In genomic region chr2:10431797-10432196, GRCh38 we compare ENCODE assay signal across 13 cellular contexts. TPM values are rescaled to one million over a fixed set of nuclear protein-coding genes. Genes with fewer than 3 reads are reported as not detected.
DNase-seq lines count a peak whose midpoint lies in the region; ATAC-seq, FAIRE-seq and TF ChIP-seq lines count a peak whose summit lies in the region.
"Had no signal": no experiment of that assay in that cellular context is flagged by ENCODE, and none has a peak within 500 bp of the region (broad histone marks: within the 10 kb centered on the region; RNA-seq: fewer than 3 reads in every experiment).

No MANE protein-coding gene starts in this region.

- H3K36me3 ChIP-seq in HCT116 (ENCODE audit: control insufficient read depth in 1 of 2, insufficient read depth in 2 of 2, low read length in 2 of 2) (peaks cover 0 to 3% of the 10 kb centered on the region in 2 experiments; a peak in 1 of 4 replicates), H1 (ENCODE audit: control insufficient read depth in 2 of 4, insufficient read depth in 4 of 4, low read length in 3 of 4) (no peaks in the 10 kb centered on the region)

- no peak overlapping the region for H3K18ac ChIP-seq in H1 (ENCODE audit: extremely low read depth, low read length)

- H2AFZ ChIP-seq in HCT116 (ENCODE audit: low read depth, low read length, poor library complexity, severe bottlenecking): no peak overlapping the region
- no peak overlapping the region for H2AFZ ChIP-seq in H1 (ENCODE audit: low read length)

- H3K79me1 ChIP-seq in H1 (ENCODE audit: low read depth, low read length): no peaks in the 10 kb centered on the region

- H2AK5ac ChIP-seq in H1 (ENCODE audit: low read depth, low read length): no peak overlapping the region

- POLR2A ChIA-PET in CD4-positive, alpha-beta T cell (lab: Charles Lee): interaction anchor here (0.6 to 1.6 kb wide), 3 partner anchors 16 to 161 kb away, joined by 3 to 7 read pairs (median 3); partner anchors contain the start of gene ODC1
- POLR2A ChIA-PET in HCT116 (lab: Charles Lee) (interaction anchor here (1.0 kb wide), 1 partner anchor 23 kb away, joined by 3 read pairs; no protein-coding TSS in a partner anchor), H1 (lab: Charles Lee; ENCODE audit: partially characterized antibody) (no interaction called here)

- no peak overlapping the region for H2BK20ac ChIP-seq in H1 (ENCODE audit: low read length)

- H3K9me3 ChIP-seq in CD4-positive, alpha-beta T cell (ENCODE audit: control insufficient read depth, low read length): no peaks in the 10 kb centered on the region
- H3K9me3 ChIP-seq in HCT116 (ENCODE audit: control insufficient read depth in 1 of 2, insufficient read depth in 1 of 2, low read depth in 1 of 2, low read length in 2 of 2) (no peaks in the 10 kb centered on the region), H1 (ENCODE audit: insufficient read depth in 2 of 2, low read depth in 1 of 2, low read length in 1 of 2) (no peaks in the 10 kb centered on the region)

- WGBS in H1 (ENCODE audit: extremely low coverage in 1 of 2, insufficient coverage in 1 of 2, insufficient read length in 1 of 2, insufficient replicate concordance in 2 of 2, low coverage in 1 of 2, low lambda C conversion rate in 2 of 2, missing lambda C conversion rate in 1 of 2), 2 experiments: 57% methylated on average over 15 of the region's 16 CpGs; no CpG with 5 or more reads in 1 of the 2 experiments

- H3K4ac ChIP-seq in H1 (replicated peaks; ENCODE audit: insufficient read length, low read depth, low read length): no peak overlapping the region

- intact Hi-C loops in CD4-positive, alpha-beta T cell (cut with DNase I, micrococcal nuclease): loop anchor here (2.0 to 10.0 kb wide), 2 partner anchors 23 to 447 kb away; no protein-coding TSS in a partner anchor
- intact Hi-C loops in HCT116 (cut with micrococcal nuclease): loop anchor here (10.0 kb wide), 2 partner anchors 617 to 657 kb away; no protein-coding TSS in a partner anchor

- H3K14ac ChIP-seq in H1 (ENCODE audit: insufficient read length): no peak overlapping the region

- H3K79me2 ChIP-seq in HCT116 (ENCODE audit: insufficient read depth, low read length): no peaks in the 10 kb centered on the region
- no peaks in the 10 kb centered on the region for H3K79me2 ChIP-seq in H1 (ENCODE audit: control insufficient read depth in 1 of 2, insufficient read depth in 2 of 2, low read length in 2 of 2)

- H4K5ac ChIP-seq in H1 (ENCODE audit: insufficient read length, low read depth, low read length): no peak overlapping the region

- H3K4me3 ChIP-seq in HCT116 (replicated peaks in 1 of 2; ENCODE audit: low read depth in 1 of 2, low read length in 2 of 2) (peak overlapping the region; percentile 45 to 59), H1 (ENCODE audit: extremely low read depth in 1 of 4, insufficient read depth in 2 of 4, low read depth in 3 of 4, low read length in 4 of 4) (peak overlapping the region in 2 of 4 experiments; percentile 32 to 65; a peak in 4 of 8 replicates)

- RAD21 ChIA-PET in HCT116 (lab: Charles Lee; ENCODE audit: low non-redundant PET in 1 of 2, low total read pairs in 2 of 2, uncharacterized antibody in 2 of 2, unreplicated experiment in 2 of 2): no interaction called here

- FAIRE-seq in H1 (lab: Jason Lieb, UNC): no peak

- TF ChIP-seq POLR2A in HCT116 (IDR thresholded peaks at IDR 0.05; ENCODE audit: borderline replicate concordance, extremely low read depth, insufficient read depth, insufficient read length): no peak
- TF ChIP-seq POLR2A in H1 (IDR thresholded peaks at IDR 0.05; ENCODE audit: control extremely low read depth in 1 of 2, low read depth in 2 of 2, low read length in 2 of 2): no peak

- H3K56ac ChIP-seq in H1 (replicated peaks; ENCODE audit: insufficient read length, low read depth, low read length): no peak overlapping the region

- H2BK120ac ChIP-seq in H1 (replicated peaks; ENCODE audit: low read depth, low read length): no peak overlapping the region

- no peaks in the 10 kb centered on the region for H3K27me3 ChIP-seq in CD4-positive, alpha-beta T cell (ENCODE audit: control insufficient read depth, insufficient read depth, low read length)
- H3K27me3 ChIP-seq in HCT116 (ENCODE audit: insufficient read depth, low read length): no peaks in the 10 kb centered on the region
- peaks cover 0 to 8% (median 3%) of the 10 kb centered on the region in 4 experiments; a peak in 3 of 7 replicates for H3K27me3 ChIP-seq in H1 (replicated peaks in 1 of 4; ENCODE audit: control insufficient read depth in 3 of 4, extremely low read depth in 1 of 4, insufficient read depth in 3 of 4, low read length in 3 of 4)

- H4K20me1 ChIP-seq in HCT116 (ENCODE audit: insufficient read depth): no peaks in the 10 kb centered on the region
- peaks cover 0 to 8% of the 10 kb centered on the region in 2 experiments for H4K20me1 ChIP-seq in H1 (replicated peaks in 1 of 2; ENCODE audit: control insufficient read depth in 1 of 2, insufficient read depth in 2 of 2, low read length in 2 of 2)

- H3K4me1 Mint-ChIP-seq in CD4-positive, alpha-beta T cell (ENCODE audit: low read depth): peaks cover 9% of the 10 kb centered on the region
- H3K4me1 Mint-ChIP-seq in natural killer cell treated with Interleukin-12 subunit alpha and Interleukin-12 subunit beta and Interleukin-15 and Interleukin-18, amount 100 ng/mL, for 72 hours (ENCODE audit: low read depth in 2 of 2): peaks cover 6 to 10% of the 10 kb centered on the region in 2 donors

- TF ChIP-seq RAD21 in HCT116 (IDR thresholded peaks at IDR 0.05; ENCODE audit: low read depth) (no peak), H1 (IDR thresholded peaks at IDR 0.05 in 1 of 2, conservative IDR thresholded peaks at IDR 0.05 in 1 of 2; ENCODE audit: low read depth in 2 of 2, low read length in 2 of 2) (no peak)

- no peak for TF ChIP-seq CTCF in CD4-positive, alpha-beta T cell (IDR thresholded peaks at IDR 0.05)
- TF ChIP-seq CTCF in HCT116 (IDR thresholded peaks at IDR 0.05 in 2 of 3, conservative IDR thresholded peaks at IDR 0.05 in 1 of 3; ENCODE audit: borderline replicate concordance in 1 of 3, insufficient read depth in 1 of 3, low read depth in 2 of 3, low read length in 2 of 3): peak in 1 of 3 experiments; percentile 8; a peak in 1 of 6 replicates
- TF ChIP-seq CTCF in H1 (IDR thresholded peaks at IDR 0.05; ENCODE audit: control extremely low read depth in 1 of 3, insufficient read depth in 1 of 3, low read depth in 1 of 3, low read length in 3 of 3): no peak
- no peak for TF ChIP-seq CTCF in omental fat pad (IDR thresholded peaks at IDR 0.05)

- BruUV-seq in HCT116 (replicated peaks; lab: Mats Ljungman, UMichigan): no TSS peak

- H4K8ac ChIP-seq in H1 (ENCODE audit: extremely low read depth, insufficient read depth, low read length): no peak overlapping the region

- peak overlapping the region; percentile 44 for H3K27ac Mint-ChIP-seq in CD4-positive, alpha-beta T cell
- no peak overlapping the region for H3K27ac Mint-ChIP-seq in natural killer cell treated with Interleukin-12 subunit alpha and Interleukin-12 subunit beta and Interleukin-15 and Interleukin-18, amount 100 ng/mL, for 72 hours
- H3K27ac Mint-ChIP-seq: type B pancreatic cell had no signal

- no peak overlapping the region for H2BK5ac ChIP-seq in H1 (ENCODE audit: low read depth, low read length)

- no peak overlapping the region for H2BK15ac ChIP-seq in H1 (ENCODE audit: low read length)

- H3K27ac ChIP-seq in CD4-positive, alpha-beta T cell (ENCODE audit: low read depth, low read length): no peak overlapping the region
- H3K27ac ChIP-seq in HCT116 (ENCODE audit: low read depth, low read length) (peak overlapping the region; percentile 41), H1 (ENCODE audit: low read depth, low read length) (no peak overlapping the region)

- H3K4me3 Mint-ChIP-seq in CD4-positive, alpha-beta T cell: peak overlapping the region; percentile 81
- H3K4me3 Mint-ChIP-seq in natural killer cell treated with Interleukin-12 subunit alpha and Interleukin-12 subunit beta and Interleukin-15 and Interleukin-18, amount 100 ng/mL, for 72 hours: peak overlapping the region; percentile 27
- H3K4me3 Mint-ChIP-seq: type B pancreatic cell had no signal

- H2BK12ac ChIP-seq in H1 (ENCODE audit: low read depth, low read length): no peak overlapping the region

- CTCF ChIA-PET in CD4-positive, alpha-beta T cell (lab: Charles Lee): interaction anchor here (0.6 to 4.2 kb wide), 3 partner anchors 254 to 359 kb away, joined by 4 to 64 read pairs (median 6); no protein-coding TSS in a partner anchor
- CTCF ChIA-PET in HCT116 (lab: Charles Lee) (interaction anchor here (0.6 to 4.4 kb wide), 5 partner anchors 14 to 661 kb away, joined by 3 to 55 read pairs (median 6); partner anchors contain the start of gene RRM2), H1 (lab: Charles Lee; ENCODE audit: partially characterized antibody) (interaction anchor here (0.5 to 4.6 kb wide), 13 partner anchors 8 to 386 kb away, joined by 3 to 31 read pairs (median 7); partner anchors contain the start of gene ODC1)

- peaks cover 10% of the 10 kb centered on the region for H3K23me2 ChIP-seq in H1 (ENCODE audit: low read depth, low read length)

- no peak overlapping the region for H3K23ac ChIP-seq in H1 (ENCODE audit: insufficient read length)

- peak overlapping the region; percentile 82 for H3K4me2 ChIP-seq in HCT116 (ENCODE audit: low read length)
- H3K4me2 ChIP-seq in H1 (ENCODE audit: insufficient read depth in 1 of 2, low read depth in 2 of 2, low read length in 2 of 2): peak overlapping the region; percentile 38 to 76

- no peak overlapping the region for H4K91ac ChIP-seq in H1 (replicated peaks; ENCODE audit: insufficient read length, low read length)

- peak; percentile 30 for ATAC-seq in CD4-positive, alpha-beta T cell (ENCODE audit: poor library complexity)
- ATAC-seq in HCT116: peak; percentile 28
- ATAC-seq in natural killer cell treated with Interleukin-12 subunit alpha and Interleukin-12 subunit beta and Interleukin-15 and Interleukin-18, amount 100 ng/mL, for 72 hours: no peak
- no peak for ATAC-seq in HG02759 (IDR thresholded peaks at IDR 0.05; ENCODE audit: unreplicated experiment)
- no peak for ATAC-seq in omental fat pad (ENCODE audit: low FRiP score)
- ATAC-seq in HG02678 (IDR thresholded peaks at IDR 0.05; ENCODE audit: unreplicated experiment): no peak

- peaks cover 10% of the 10 kb centered on the region for H3K36me3 Mint-ChIP-seq in CD4-positive, alpha-beta T cell (ENCODE audit: low read depth)
- no peaks in the 10 kb centered on the region for H3K36me3 Mint-ChIP-seq in natural killer cell treated with Interleukin-12 subunit alpha and Interleukin-12 subunit beta and Interleukin-15 and Interleukin-18, amount 100 ng/mL, for 72 hours
- H3K36me3 Mint-ChIP-seq: brain had no signal

- H3K27me3 Mint-ChIP-seq in CD4-positive, alpha-beta T cell: no peaks in the 10 kb centered on the region
- peaks cover 9 to 11% of the 10 kb centered on the region in 2 donors for H3K27me3 Mint-ChIP-seq in natural killer cell treated with Interleukin-12 subunit alpha and Interleukin-12 subunit beta and Interleukin-15 and Interleukin-18, amount 100 ng/mL, for 72 hours
- H3K27me3 Mint-ChIP-seq: brain had no signal

- peaks cover 4 to 34% of the 10 kb centered on the region in 2 experiments; a peak in 3 of 4 replicates for H3K4me1 ChIP-seq in HCT116 (ENCODE audit: control insufficient read depth in 1 of 2, insufficient read depth in 2 of 2, low read length in 2 of 2)
- H3K4me1 ChIP-seq in H1 (replicated peaks in 1 of 4; ENCODE audit: control insufficient read depth in 3 of 4, insufficient read depth in 4 of 4, low read length in 3 of 4): peaks cover 0 to 3% (median 1%) of the 10 kb centered on the region in 4 experiments; a peak in 3 of 7 replicates

- H3K9me2 ChIP-seq in HCT116 (ENCODE audit: insufficient read depth): no peaks in the 10 kb centered on the region

- no peak for TF ChIP-seq EP300 in H1 (IDR thresholded peaks at IDR 0.05; ENCODE audit: borderline replicate concordance in 1 of 2, low read depth in 2 of 2, low read length in 2 of 2)

- DNase-seq in CD4-positive, alpha-beta T cell: no peak
- DNase-seq in HCT116 (ENCODE audit: low read depth, low spot score): no peak
- DNase-seq in H1 (ENCODE audit: low read depth in 1 of 2, low spot score in 2 of 2): no peak
- DNase-seq in natural killer cell treated with Interleukin-12 subunit alpha and Interleukin-12 subunit beta and Interleukin-15 and Interleukin-18, amount 100 ng/mL, for 72 hours (ENCODE audit: low spot score): no peak
- DNase-seq in activated CD4-positive, CD25-positive, alpha-beta regulatory T cell (lab: John Stamatoyannopoulos, UW): no peak
- no peak for DNase-seq in omental fat pad (ENCODE audit: low spot score)
- DNase-seq: activated CD4-positive, alpha-beta T cell treated with anti-CD3 and anti-CD28 coated beads, Interleukin-2, amount 50 U/mL, for 48 hours; NCI-H2171; RPMI8226 had no signal

- no peaks in the 10 kb centered on the region for H3K9me3 Mint-ChIP-seq in CD4-positive, alpha-beta T cell
- no peaks in the 10 kb centered on the region for H3K9me3 Mint-ChIP-seq in natural killer cell treated with Interleukin-12 subunit alpha and Interleukin-12 subunit beta and Interleukin-15 and Interleukin-18, amount 100 ng/mL, for 72 hours
- H3K9me3 Mint-ChIP-seq: brain, type B pancreatic cell had no signal

- H3K9ac ChIP-seq in HCT116 (ENCODE audit: low read length) (peak overlapping the region; percentile 58), H1 (replicated peaks in 1 of 4; ENCODE audit: extremely low read depth in 1 of 4, low read depth in 3 of 4, low read length in 3 of 4) (no peak overlapping the region)

RNA-seq across cellular contexts. Expression of gene ODC1, which starts 16.3 kb away (rescaled TPM):
- total RNA-seq in CD4-positive, alpha-beta T cell: 100 to 1,000 TPM; 162 to 164 TPM
- total RNA-seq in HCT116 (2021; ENCODE audit: unreplicated experiment): 231 TPM
- polyA plus RNA-seq in HCT116 (2012): 178 and 235 TPM in 2 replicates
- total RNA-seq in H1 (2021; fragmentation: NEBNext Ultra II Directional; extraction: Animal tissue kit (Norgen Biotek cat#: 25700)): 73.6 and 76.7 TPM in 2 replicates
- 39.9 and 57.2 TPM in 2 replicates for polyA plus RNA-seq in H1 (2011; rRNA removed)
- 52.1 TPM for polyA plus RNA-seq in H1 (2011; cell fraction: cytosol; rRNA removed)
- 28.3 TPM for polyA plus RNA-seq in H1 (2011; cell fraction: nucleus; rRNA removed)
- polyA plus RNA-seq in H1 (2012, experiment 1 of 2): 51.1 to 69.3 TPM (median 56.4 TPM) in 4 replicates
- 47.0 TPM for polyA plus RNA-seq in H1 (2012, experiment 2 of 2)
- polyA plus RNA-seq in H1 (2013, experiment 1 of 2): 36.2 TPM
- 38.4 TPM for polyA plus RNA-seq in H1 (2013, experiment 2 of 2)
- polyA minus RNA-seq in H1 (2011; rRNA and poly(A)+ RNA removed): 62.9 and 69.6 TPM in 2 replicates
- 26.7 TPM for polyA minus RNA-seq in H1 (2011; cell fraction: cytosol; rRNA and poly(A)+ RNA removed)
- 24.6 TPM for polyA minus RNA-seq in H1 (2011; cell fraction: nucleus; rRNA and poly(A)+ RNA removed)
- total RNA-seq in natural killer cell treated with Interleukin-12 subunit alpha and Interleukin-12 subunit beta and Interleukin-15 and Interleukin-18, amount 100 ng/mL, for 72 hours: 100 to 1,000 TPM in 1 of 2 donors, 10 to 100 TPM in 1; 91.5 to 206 TPM
- 100 to 1,000 TPM in 2 of 4 donors, 10 to 100 TPM in 2; 46.8 to 264 (median 114) TPM for total RNA-seq in omental fat pad

Comparison
In these comparisons a context has a peak if more than half of its experiments do, and no peak if none do; other contexts are left out.
1. ATAC-seq: peak in CD4-positive, alpha-beta T cell (single experiment) and HCT116 (single experiment); none in natural killer cell treated with Interleukin-12 subunit alpha and Interleukin-12 subunit beta and Interleukin-15 and Interleukin-18, amount 100 ng/mL, for 72 hours (0 of 2), HG02759 (single experiment), omental fat pad (single experiment) and HG02678 (single experiment).